In the genomic region with DNA sequence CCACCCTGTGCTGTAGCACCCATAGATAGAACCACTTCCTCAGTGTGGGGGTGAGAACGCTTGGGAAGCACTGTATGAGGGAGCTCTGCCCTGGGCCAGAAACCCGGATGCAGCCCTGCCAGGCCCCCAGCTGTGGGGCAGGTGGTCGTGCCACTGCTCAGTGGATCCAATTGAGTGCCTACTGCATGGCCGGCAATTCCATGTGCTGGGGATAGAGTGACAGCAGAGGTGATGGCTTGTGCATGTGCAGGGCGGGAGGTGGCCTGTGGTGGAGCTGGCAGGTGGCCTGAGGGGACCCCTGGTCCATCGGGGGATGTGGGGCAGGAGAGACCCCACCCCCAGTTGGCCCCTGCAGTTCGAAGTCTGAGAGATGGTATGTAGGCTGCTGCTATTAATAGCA, we compare ENCODE assay signal across 11 cellular contexts.
"Had no signal": no experiment of that assay in that cellular context is flagged by ENCODE, and none has a peak within 500 bp of the region (broad histone marks: within the 10 kb centered on the region; RNA-seq: fewer than 3 reads in every experiment).

No MANE protein-coding gene starts in this region.

- ATAC-seq: GM23338, HCT116, HepG2, K562 had no signal

- H3K9me3 ChIP-seq: HAP-1 had no signal

- FAIRE-seq: HepG2, K562 had no signal

- H3K4me2 ChIP-seq: GM23338 had no signal

- H3K27ac ChIP-seq: HL-60 had no signal

- DNase-seq: H7, HFFc6, IMR-90, Kasumi-1, KG1 had no signal

- H3K36me3 ChIP-seq: HAP-1 had no signal

- H3K4me1 ChIP-seq: HAP-1 had no signal

- H2AFZ ChIP-seq: GM23338 had no signal

- H3K4me3 ChIP-seq: GM23338, HAP-1, K562 had no signal
